ENCODE assay signal across 8 cellular contexts in the genomic region with DNA sequence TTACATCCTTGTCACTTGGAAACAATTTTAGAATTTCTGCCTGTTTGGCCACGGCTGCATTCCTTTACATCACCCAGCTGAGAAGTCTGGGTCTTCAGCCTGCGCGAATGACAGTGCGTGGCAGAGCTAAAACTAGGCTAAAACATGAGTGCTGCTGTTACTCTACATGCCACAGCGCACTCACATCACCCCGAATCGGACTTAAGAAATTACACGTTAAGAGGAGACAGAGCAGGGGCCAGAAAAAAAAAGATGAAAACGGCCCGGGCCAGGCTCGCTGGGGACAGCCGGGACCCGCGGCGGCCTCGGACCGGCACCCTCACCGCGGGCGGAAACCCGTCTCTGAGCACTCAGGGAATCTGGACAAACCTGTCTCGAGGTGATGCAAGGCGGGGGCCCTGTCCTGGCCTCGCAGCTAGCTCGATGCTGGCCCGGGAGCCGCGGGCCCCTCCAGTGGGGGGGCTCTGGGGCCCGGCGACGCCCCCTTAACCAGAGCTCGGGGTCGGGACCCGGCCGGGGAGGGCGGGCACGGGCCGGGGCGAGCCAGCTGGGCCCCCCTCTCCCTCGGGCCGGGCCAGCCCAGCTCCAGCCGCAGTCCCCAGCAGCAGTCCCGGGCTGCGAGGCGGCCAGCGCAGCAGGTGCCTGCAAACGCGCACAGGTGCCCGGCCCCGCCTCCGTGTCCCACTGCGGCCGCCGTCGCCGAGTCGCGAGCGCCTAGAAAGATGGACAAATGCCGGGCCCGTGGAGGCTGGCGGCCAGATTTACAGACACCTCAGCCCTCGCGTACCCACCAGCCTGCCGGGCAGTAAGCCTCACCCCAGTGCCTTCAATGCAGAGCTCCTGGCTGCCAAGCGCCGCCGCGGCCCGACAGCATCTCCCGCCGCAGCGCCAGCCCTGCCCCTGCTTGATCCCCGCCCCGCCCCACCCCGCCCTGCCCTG. TPM values are rescaled to one million over a fixed set of nuclear protein-coding genes. Genes with fewer than 3 reads are reported as not detected.
A peak's percentile ranks its signal among the peaks of the same experiment; 100 is the strongest.
DNase-seq lines count a peak whose midpoint lies in the region; ATAC-seq, FAIRE-seq and TF ChIP-seq lines count a peak whose summit lies in the region.

AKTIP (minus strand) TSS at position 879 of the 939 bp plus-strand sequence. CDS start 2,950 bp downstream, outside the sequence.

- no peak within 1 kb of the TSS for H2BK12ac ChIP-seq in H9 (ENCODE audit: insufficient read length, low read depth, low read length)

- no peaks in the 10 kb centered on the region for H3K79me1 ChIP-seq in H9 (ENCODE audit: insufficient read depth, low read depth, low read length, poor library complexity, severe bottlenecking)

- H3K4me3 Mint-ChIP-seq in H9: peak within 1 kb of the TSS; percentile 95 to 99
- peak within 1 kb of the TSS; percentile 97 for H3K4me3 Mint-ChIP-seq in activated CD4-positive, alpha-beta memory T cell treated with anti-CD3 and anti-CD28 coated beads for 36 hours
- H3K4me3 Mint-ChIP-seq in stimulated activated naive CD8-positive, alpha-beta T cell treated with anti-CD3 and anti-CD28 coated beads, Interleukin-15, amount 100 ng/mL, for 72 hours: peak within 1 kb of the TSS; percentile 93 to 99

- no peak within 1 kb of the TSS for H2BK5ac ChIP-seq in H9 (ENCODE audit: insufficient read length, low read length)

- CTCF ChIA-PET in activated CD4-positive, alpha-beta memory T cell treated with anti-CD3 and anti-CD28 coated beads for 36 hours (lab: Charles Lee): interaction anchor here (2.0 kb wide), 1 partner anchor 10 kb away, joined by 9 read pairs; no protein-coding TSS in a partner anchor

- intact Hi-C loops in activated CD4-positive, alpha-beta memory T cell treated with anti-CD3 and anti-CD28 coated beads for 36 hours (cut with micrococcal nuclease): loop anchor here (1.0 to 10.0 kb wide), 9 partner anchors 16 to 448 kb away; partner anchors contain the start of genes CHD9 and FTO

- peak within 1 kb of the TSS; percentile 82; the same call in 1 of the 2 replicates for H3K14ac ChIP-seq in H9 (ENCODE audit: insufficient read depth, low read length)

- H4K20me1 ChIP-seq in H9 (ENCODE audit: control insufficient read depth, insufficient read depth, insufficient read length): no peaks in the 10 kb centered on the region

- H3K56ac ChIP-seq in H9 (ENCODE audit: insufficient read length, low read depth, low read length): no peak within 1 kb of the TSS

- H4K91ac ChIP-seq in H9 (ENCODE audit: insufficient read length, low read depth, low read length): no peak within 1 kb of the TSS

- no peak within 1 kb of the TSS for H3K18ac ChIP-seq in H9 (ENCODE audit: insufficient read length, low read depth, low read length)

- no CpG with 5 or more reads among the region's 76 CpGs for WGBS in H9 (ENCODE audit: extremely low coverage, insufficient read length, low lambda C conversion rate)

- no peak within 1 kb of the TSS for H2AK5ac ChIP-seq in H9 (ENCODE audit: insufficient read length, low read length)

- no peak within 1 kb of the TSS for H2AFZ ChIP-seq in H9 (ENCODE audit: low read length)

- peaks cover 0 to 16% (median 4%) of the 10 kb centered on the region in 3 experiments; a peak in 6 of 7 replicates for H3K36me3 Mint-ChIP-seq in H9 (ENCODE audit: insufficient read depth in 1 of 3, low read depth in 3 of 3)
- peaks cover 13% of the 10 kb centered on the region for H3K36me3 Mint-ChIP-seq in activated CD4-positive, alpha-beta memory T cell treated with anti-CD3 and anti-CD28 coated beads for 36 hours

- H3K27ac ChIP-seq in H9 (ENCODE audit: insufficient read length, low read depth, low read length): no peak within 1 kb of the TSS
- H3K27ac ChIP-seq in epithelial cell of prostate: peak within 1 kb of the TSS; percentile 81

- peak within 1 kb of the TSS; percentile 74 for H3K4me3 ChIP-seq in mononuclear cell (ENCODE audit: low read length)

- H2BK15ac ChIP-seq in H9 (ENCODE audit: low read depth, low read length): no peak within 1 kb of the TSS

- H2BK120ac ChIP-seq in H9 (ENCODE audit: low read depth, low read length, poor library complexity, severe bottlenecking): no peak within 1 kb of the TSS

- peaks cover 0 to 2% of the 10 kb centered on the region in 2 experiments; a peak in 1 of 5 replicates for H3K9me3 Mint-ChIP-seq in H9
- no peaks in the 10 kb centered on the region for H3K9me3 Mint-ChIP-seq in activated CD4-positive, alpha-beta memory T cell treated with anti-CD3 and anti-CD28 coated beads for 36 hours
- no peaks in the 10 kb centered on the region for H3K9me3 Mint-ChIP-seq in stimulated activated naive CD8-positive, alpha-beta T cell treated with anti-CD3 and anti-CD28 coated beads, Interleukin-15, amount 100 ng/mL, for 72 hours

- FAIRE-seq in GM12891 (lab: Jason Lieb, UNC): peak; percentile 9

- H3K9me3 ChIP-seq in H9 (ENCODE audit: control insufficient read depth, low read depth, low read length): no peaks in the 10 kb centered on the region
- no peaks in the 10 kb centered on the region for H3K9me3 ChIP-seq in mononuclear cell (ENCODE audit: low read depth, low read length)

- H3K4ac ChIP-seq in H9 (ENCODE audit: low read depth, low read length): no peak within 1 kb of the TSS

- H3K4me1 ChIP-seq in H9 (ENCODE audit: insufficient read depth, low read length): peaks cover 7% of the 10 kb centered on the region; the same call in 1 of the 2 replicates
- peaks cover 28% of the 10 kb centered on the region for H3K4me1 ChIP-seq in mononuclear cell (ENCODE audit: insufficient read depth, low read length)

- TF ChIP-seq CTCF in H9 (conservative IDR thresholded peaks at IDR 0.05): no peak

- no peak within 1 kb of the TSS for H3K23ac ChIP-seq in H9 (ENCODE audit: insufficient read length, low read depth, low read length)

- POLR2A ChIA-PET in activated CD4-positive, alpha-beta memory T cell treated with anti-CD3 and anti-CD28 coated beads for 36 hours (lab: Charles Lee): interaction anchor here (0.6 to 2.5 kb wide), 10 partner anchors 11 to 441 kb away, joined by 3 to 16 read pairs (median 3); partner anchors contain the start of gene RBL2

- H4K8ac ChIP-seq in H9 (replicated peaks; ENCODE audit: insufficient read length, low read depth, low read length): no peak within 1 kb of the TSS

- no peak for TF ChIP-seq POLR2A in GM12891 (IDR thresholded peaks at IDR 0.05; ENCODE audit: low read depth, low read length)

- no peak within 1 kb of the TSS for H2BK20ac ChIP-seq in H9 (ENCODE audit: low read depth, low read length, poor library complexity, severe bottlenecking)

- H4K5ac ChIP-seq in H9 (ENCODE audit: insufficient read length, low read depth, low read length): no peak within 1 kb of the TSS

- H3K4me2 ChIP-seq in H9 (ENCODE audit: insufficient read depth, insufficient read length, low read length): peak within 1 kb of the TSS; percentile 86

- no peak within 1 kb of the TSS for H3T11ph ChIP-seq in H9 (ENCODE audit: low read length)

- H3K27me3 ChIP-seq in H9 (ENCODE audit: insufficient read depth, low read length): no peaks in the 10 kb centered on the region
- H3K27me3 ChIP-seq in mononuclear cell (ENCODE audit: insufficient read depth, low read length): no peaks in the 10 kb centered on the region

- peak within 1 kb of the TSS; percentile 91 to 97 (median 97) for H3K27ac Mint-ChIP-seq in H9
- peak within 1 kb of the TSS; percentile 96 for H3K27ac Mint-ChIP-seq in activated CD4-positive, alpha-beta memory T cell treated with anti-CD3 and anti-CD28 coated beads for 36 hours
- peak within 1 kb of the TSS; percentile 97 to 98 for H3K27ac Mint-ChIP-seq in stimulated activated naive CD8-positive, alpha-beta T cell treated with anti-CD3 and anti-CD28 coated beads, Interleukin-15, amount 100 ng/mL, for 72 hours

- no peaks in the 10 kb centered on the region for H3K27me3 Mint-ChIP-seq in H9 (ENCODE audit: low read depth)
- H3K27me3 Mint-ChIP-seq in activated CD4-positive, alpha-beta memory T cell treated with anti-CD3 and anti-CD28 coated beads for 36 hours: no peaks in the 10 kb centered on the region
- H3K27me3 Mint-ChIP-seq in stimulated activated naive CD8-positive, alpha-beta T cell treated with anti-CD3 and anti-CD28 coated beads, Interleukin-15, amount 100 ng/mL, for 72 hours: no peaks in the 10 kb centered on the region

- peaks cover 5% of the 10 kb centered on the region for H3K23me2 ChIP-seq in H9 (ENCODE audit: insufficient read length, low read depth, low read length, poor library complexity, severe bottlenecking)

- ATAC-seq in stimulated activated naive CD8-positive, alpha-beta T cell treated with anti-CD3 and anti-CD28 coated beads, Interleukin-15, amount 100 ng/mL, for 72 hours: peak; percentile 48

- peaks cover 25 to 31% of the 10 kb centered on the region in 2 experiments for H3K4me1 Mint-ChIP-seq in H9
- peaks cover 62% of the 10 kb centered on the region for H3K4me1 Mint-ChIP-seq in activated CD4-positive, alpha-beta memory T cell treated with anti-CD3 and anti-CD28 coated beads for 36 hours (ENCODE audit: low read depth)
- H3K4me1 Mint-ChIP-seq in stimulated activated naive CD8-positive, alpha-beta T cell treated with anti-CD3 and anti-CD28 coated beads, Interleukin-15, amount 100 ng/mL, for 72 hours: peaks cover 62% of the 10 kb centered on the region

- DNase-seq in GM12891 (ENCODE audit: insufficient read length, low spot score) (peak; percentile 49), H9 (peak; percentile 54), M059J (ENCODE audit: low read depth) (peak; percentile 19), epithelial cell of prostate (ENCODE audit: low read depth, low spot score) (no peak), T1000 (lab: John Stamatoyannopoulos, UW) (no peak)
- peak; percentile 54 for DNase-seq in activated CD4-positive, alpha-beta memory T cell treated with anti-CD3 and anti-CD28 coated beads for 36 hours
- DNase-seq in stimulated activated naive CD8-positive, alpha-beta T cell treated with anti-CD3 and anti-CD28 coated beads, Interleukin-15, amount 100 ng/mL, for 72 hours: peak; percentile 46 to 80

- no peaks in the 10 kb centered on the region; the same call in 1 of the 2 replicates for H3K79me2 ChIP-seq in H9 (ENCODE audit: insufficient read depth, low read length)

- peak within 1 kb of the TSS; percentile 69 for H3K9ac ChIP-seq in H9 (ENCODE audit: extremely low read depth, insufficient read length, low read length)

TF ChIP-seq in GM12891, 5 proteins besides CTCF, POLR2A, EP300 and RAD21:
- no peak for TF ChIP-seq TAF1 (IDR thresholded peaks at IDR 0.05; ENCODE audit: low read depth, low read length)
- TF ChIP-seq POLR2AphosphoS5 (IDR thresholded peaks at IDR 0.05; ENCODE audit: low read depth, low read length): no peak
- TF ChIP-seq POU2F2 (IDR thresholded peaks at IDR 0.05; ENCODE audit: low read depth, low read length): no peak
- TF ChIP-seq PAX5 (IDR thresholded peaks at IDR 0.05; ENCODE audit: insufficient read depth, low read length, severe bottlenecking): no peak
TF ChIP-seq in GM12891: peak in this region for 0.

RNA-seq across cellular contexts. Expression of gene AKTIP, which starts in this region (rescaled TPM):
- 8.7 TPM for polyA plus RNA-seq in GM12891 (2012; ENCODE audit: low read depth, missing spikeins)
- total RNA-seq in H9 (2021) (23.9 and 26.2 TPM in 2 replicates), mononuclear cell (42.3 TPM)
- 22.4 and 35.6 TPM in 2 replicates for total RNA-seq in M059J (2014; rRNA removed; shearing (Covaris generic))
- total RNA-seq in activated CD4-positive, alpha-beta memory T cell treated with anti-CD3 and anti-CD28 coated beads for 36 hours: 10 to 100 TPM; 25.6 to 27.1 TPM

Comparison
In these comparisons a context has a peak if more than half of its experiments do, and no peak if none do; other contexts are left out.
1. DNase-seq: peak in GM12891 (single experiment), H9 (single experiment), M059J (single experiment), activated CD4-positive, alpha-beta memory T cell treated with anti-CD3 and anti-CD28 coated beads for 36 hours (single experiment) and stimulated activated naive CD8-positive, alpha-beta T cell treated with anti-CD3 and anti-CD28 coated beads, Interleukin-15, amount 100 ng/mL, for 72 hours (2 of 2); none in epithelial cell of prostate (single experiment) and T1000 (single experiment).
2. Peak in every context shown above with its lines, with median percentiles within 50 percentile points of each other: H3K27ac Mint-ChIP-seq and H3K4me3 Mint-ChIP-seq.